10 cellular contexts compared by ENCODE assay signal in genomic region chr9:71760901-71761300, GRCh38. TPM values are rescaled to one million over a fixed set of nuclear protein-coding genes. Genes with fewer than 3 reads are reported as not detected.
DNase-seq lines count a peak whose midpoint lies in the region; ATAC-seq and TF ChIP-seq lines count a peak whose summit lies in the region.
"Had no signal": no experiment of that assay in that cellular context is flagged by ENCODE, and none has a peak within 500 bp of the region (broad histone marks: within the 10 kb centered on the region; RNA-seq: fewer than 3 reads in every experiment).

No MANE protein-coding gene starts in this region.

- intact Hi-C loops in Calu3 (cut with micrococcal nuclease; ENCODE audit: unreplicated experiment), result loop anchor here (5.0 to 10.0 kb wide), 3 partner anchors 34 to 476 kb away; no protein-coding TSS in a partner anchor
- intact Hi-C loops in naive thymus-derived CD4-positive, alpha-beta T cell (cut with micrococcal nuclease), result loop anchor here (1.0 to 10.0 kb wide), 6 partner anchors 7 to 1394 kb away; partner anchors contain the start of genes TMC1 (in 2 of the 2), ANXA1 (in 1 of the 2) and CEMIP2 (in 1 of the 2)

- DNase-seq in Calu3 (no peak), foreskin fibroblast (no peak)
- DNase-seq in naive thymus-derived CD4-positive, alpha-beta T cell, result no peak
- DNase-seq: GDM1, KBM-7 had no signal

- H3K36me3 ChIP-seq in HUES48 (ENCODE audit: control insufficient read depth, insufficient read depth, low read length), result no peaks in the 10 kb centered on the region
- H3K36me3 ChIP-seq in naive thymus-derived CD4-positive, alpha-beta T cell (ENCODE audit: control insufficient read depth in 2 of 3, insufficient read depth in 3 of 3, low read length in 3 of 3), result no peaks in the 10 kb centered on the region

- H3K36me3 Mint-ChIP-seq in Calu3 (ENCODE audit: insufficient read depth, unreplicated experiment) (peaks cover 49% of the 10 kb centered on the region), brain (no peaks in the 10 kb centered on the region)
- peaks cover 0 to 15% (median 0%) of the 10 kb centered on the region in 5 donors for H3K36me3 Mint-ChIP-seq in naive thymus-derived CD4-positive, alpha-beta T cell

- no TSS peak for BruUV-seq in Calu3 (replicated peaks; lab: Mats Ljungman, UMichigan)

- H3K4me1 Mint-ChIP-seq in Calu3 (ENCODE audit: low read depth, unreplicated experiment), result peaks cover 57% of the 10 kb centered on the region
- H3K4me1 Mint-ChIP-seq in brain, result peaks cover 96% of the 10 kb centered on the region
- H3K4me1 Mint-ChIP-seq in naive thymus-derived CD4-positive, alpha-beta T cell, result peaks cover 75 to 96% (median 96%) of the 10 kb centered on the region in 7 donors

- H3K27ac Mint-ChIP-seq in Calu3 (ENCODE audit: unreplicated experiment) (peak overlapping the region; percentile 82), brain (peak overlapping the region; percentile 29 to 91 (median 83))
- H3K27ac Mint-ChIP-seq in naive thymus-derived CD4-positive, alpha-beta T cell, result peak overlapping the region in 7 of 9 donors; percentile 20 to 93 (median 52)

- peaks cover 90% of the 10 kb centered on the region for H3K4me1 ChIP-seq in HUES48 (ENCODE audit: control insufficient read depth, insufficient read depth, low read length)
- peaks cover 40 to 64% of the 10 kb centered on the region in 2 donors for H3K4me1 ChIP-seq in naive thymus-derived CD4-positive, alpha-beta T cell (ENCODE audit: control insufficient read depth in 2 of 2, insufficient read depth in 2 of 2, low read length in 2 of 2)

- H3K9me3 Mint-ChIP-seq in Calu3 (ENCODE audit: low read depth, unreplicated experiment), result no peaks in the 10 kb centered on the region
- H3K9me3 Mint-ChIP-seq in brain, result no peaks in the 10 kb centered on the region
- H3K9me3 Mint-ChIP-seq in naive thymus-derived CD4-positive, alpha-beta T cell, result peaks cover 0 to 1% (median 0%) of the 10 kb centered on the region in 11 donors

- POLR2A ChIA-PET in naive thymus-derived CD4-positive, alpha-beta T cell (lab: Charles Lee), result interaction anchor here (1.1 kb wide), 1 partner anchor 38 kb away, joined by 3 read pairs; no protein-coding TSS in a partner anchor

- peak overlapping the region; percentile 63 for H3K27ac ChIP-seq in HUES48 (ENCODE audit: low read depth, low read length)
- no peak overlapping the region for H3K27ac ChIP-seq in naive thymus-derived CD4-positive, alpha-beta T cell (ENCODE audit: low read depth, low read length)

- no peak for ATAC-seq in naive thymus-derived CD4-positive, alpha-beta T cell
- ATAC-seq in HG02885 (IDR thresholded peaks at IDR 0.05; ENCODE audit: poor library complexity, unreplicated experiment), result no peak
- no peak for ATAC-seq in GM19467 (IDR thresholded peaks at IDR 0.05; ENCODE audit: unreplicated experiment)
- ATAC-seq: activated CD4-positive, CD25-positive, alpha-beta regulatory T cell treated with anti-CD3 and anti-CD28 coated beads, Interleukin-2, amount 50 U/mL, for 24 hours had no signal

- TF ChIP-seq CTCF in Calu3 (IDR thresholded peaks at IDR 0.05; ENCODE audit: unreplicated experiment) (no peak), brain (conservative IDR thresholded peaks at IDR 0.05) (peak in 1 of 2 experiments; percentile 13), foreskin fibroblast (IDR thresholded peaks at IDR 0.05; ENCODE audit: low read depth, low read length) (no peak)

- no peak overlapping the region for H3K9ac ChIP-seq in HUES48 (ENCODE audit: low read depth, low read length)

- peak overlapping the region; percentile 48 for H3K4me3 Mint-ChIP-seq in Calu3 (ENCODE audit: low read depth, unreplicated experiment)
- H3K4me3 Mint-ChIP-seq in brain, result peak overlapping the region; percentile 68 to 82 (median 76)
- peak overlapping the region in 9 of 10 donors; percentile 26 to 94 (median 43) for H3K4me3 Mint-ChIP-seq in naive thymus-derived CD4-positive, alpha-beta T cell

- CTCF ChIA-PET in Calu3 (lab: Charles Lee), result interaction anchor here (0.6 kb wide), 1 partner anchor 19 kb away, joined by 3 read pairs; no protein-coding TSS in a partner anchor
- CTCF ChIA-PET in naive thymus-derived CD4-positive, alpha-beta T cell (lab: Charles Lee), result interaction anchor here (1.2 kb wide), 1 partner anchor 22 kb away, joined by 5 read pairs; no protein-coding TSS in a partner anchor

- H3K9me3 ChIP-seq in HUES48 (ENCODE audit: control insufficient read depth, insufficient read depth, low read length), result no peaks in the 10 kb centered on the region
- H3K9me3 ChIP-seq in naive thymus-derived CD4-positive, alpha-beta T cell (ENCODE audit: control insufficient read depth in 2 of 3, low read length in 3 of 3), result no peaks in the 10 kb centered on the region

- H3K27me3 Mint-ChIP-seq in Calu3 (ENCODE audit: unreplicated experiment) (no peaks in the 10 kb centered on the region), brain (peaks cover 11% of the 10 kb centered on the region)
- no peaks in the 10 kb centered on the region for H3K27me3 Mint-ChIP-seq in naive thymus-derived CD4-positive, alpha-beta T cell

- no peaks in the 10 kb centered on the region for H3K27me3 ChIP-seq in HUES48 (ENCODE audit: control insufficient read depth, insufficient read depth, low read length)
- no peaks in the 10 kb centered on the region for H3K27me3 ChIP-seq in naive thymus-derived CD4-positive, alpha-beta T cell (ENCODE audit: control insufficient read depth in 2 of 2, insufficient read depth in 2 of 2, low read length in 2 of 2)

- H3K4me3 ChIP-seq in HUES48 (ENCODE audit: low read depth, low read length), result peak overlapping the region; percentile 7; the same call in 1 of the 2 replicates
- no peak overlapping the region for H3K4me3 ChIP-seq in naive thymus-derived CD4-positive, alpha-beta T cell (ENCODE audit: low read length)
- H3K4me3 ChIP-seq in foreskin fibroblast (ENCODE audit: low read depth in 1 of 2, low read length in 2 of 2), result no peak overlapping the region

RNA-seq across cellular contexts. Expression of gene CEMIP2, which starts 7.4 kb away (rescaled TPM):
- total RNA-seq in Calu3 (2022), result 89.0 and 122 TPM in 2 replicates
- polyA plus RNA-seq in brain (ENCODE audit: insufficient read depth, low read depth, low replicate concordance), result 6.8 TPM
- 100 to 1,000 TPM in 3 of 5 experiments, 10 to 100 TPM in 2; 69.5 to 183 (median 103) TPM for total RNA-seq in naive thymus-derived CD4-positive, alpha-beta T cell
- polyA plus RNA-seq in naive thymus-derived CD4-positive, alpha-beta T cell, result 10 to 100 TPM; 17.6 to 29.6 TPM
